In the genomic region with DNA sequence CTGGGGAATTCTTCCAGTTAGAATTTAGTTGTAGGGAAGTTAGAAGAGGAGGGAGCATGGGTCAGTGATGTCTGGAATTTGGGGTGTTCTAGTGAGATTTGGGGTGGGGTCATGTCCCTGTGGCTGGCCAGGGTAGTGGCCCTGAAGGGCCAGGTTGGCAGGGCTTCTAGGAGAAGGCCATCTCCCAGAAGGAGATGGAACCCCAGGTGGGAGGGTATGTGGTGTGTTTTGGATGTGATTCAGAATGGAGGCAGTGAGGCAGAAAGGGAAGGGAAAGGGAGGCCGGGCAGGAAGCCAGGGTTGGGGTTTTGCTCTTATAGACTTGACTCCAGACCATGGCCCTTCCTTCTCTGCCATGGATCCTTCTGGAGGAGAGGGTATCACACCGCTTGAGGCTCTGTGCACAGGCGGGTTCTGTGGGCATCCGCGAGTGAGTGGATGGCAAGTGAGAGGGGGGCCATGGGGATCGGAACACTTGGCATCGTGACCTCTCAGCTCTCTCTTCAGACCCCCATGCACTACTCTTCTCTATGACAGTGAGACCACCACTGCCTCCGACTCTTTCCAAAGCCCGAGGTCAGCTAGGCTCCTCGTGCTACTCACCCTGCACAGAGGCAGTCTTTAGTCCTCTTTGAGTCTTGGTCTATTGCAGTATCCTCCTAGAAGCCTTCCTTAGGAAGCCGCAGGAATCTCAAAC, we compare ENCODE assay signal across 24 cellular contexts. TPM values are rescaled to one million over a fixed set of nuclear protein-coding genes. Genes with fewer than 3 reads are reported as not detected.
DNase-seq lines count a peak whose midpoint lies in the region; ATAC-seq and TF ChIP-seq lines count a peak whose summit lies in the region.
"Had no signal": no experiment of that assay in that cellular context is flagged by ENCODE, and none has a peak within 500 bp of the region (broad histone marks: within the 10 kb centered on the region; RNA-seq: fewer than 3 reads in every experiment).

No MANE protein-coding gene starts in this region.

- H3K9me3 Mint-ChIP-seq in endothelial cell (ENCODE audit: unreplicated experiment) (no peaks in the 10 kb centered on the region), CD14-positive monocyte (no peaks in the 10 kb centered on the region)
- H3K9me3 Mint-ChIP-seq: activated naive CD8-positive, alpha-beta T cell treated with anti-CD3 and anti-CD28 coated beads for 36 hours; effector memory CD8-positive, alpha-beta T cell; nephron progenitor cell had no signal

- no peaks in the 10 kb centered on the region for H3K36me3 Mint-ChIP-seq in endothelial cell (ENCODE audit: low read depth, unreplicated experiment)
- H3K36me3 Mint-ChIP-seq in CD14-positive monocyte = no peaks in the 10 kb centered on the region
- H3K36me3 Mint-ChIP-seq: activated CD8-positive, alpha-beta memory T cell treated with anti-CD3 and anti-CD28 coated beads, Interleukin-2, amount 10 ng/mL, durations not matched to agents 7 days and 5 days; activated naive CD8-positive, alpha-beta T cell treated with anti-CD3 and anti-CD28 coated beads for 36 hours had no signal

- H3K27ac Mint-ChIP-seq in endothelial cell (ENCODE audit: unreplicated experiment) (no peak overlapping the region), CD14-positive monocyte (peak overlapping the region in 1 of 7 donors; percentile 32)
- H3K27ac Mint-ChIP-seq: activated CD8-positive, alpha-beta memory T cell treated with anti-CD3 and anti-CD28 coated beads, Interleukin-2, amount 10 ng/mL, durations not matched to agents 7 days and 5 days; activated naive CD8-positive, alpha-beta T cell treated with anti-CD3 and anti-CD28 coated beads for 36 hours; effector memory CD8-positive, alpha-beta T cell had no signal

- peak; percentile 29 for DNase-seq in NCI-H345 (lab: John Stamatoyannopoulos, UW)
- DNase-seq in NCI-H345 treated with DMSO at 0.1 percent for 48 hours (lab: John Stamatoyannopoulos, UW; ENCODE audit: unreplicated experiment) = no peak
- DNase-seq in LNCaP clone FGC (ENCODE audit: low read depth) = no peak
- no peak for DNase-seq in endothelial cell (ENCODE audit: low spot score)
- no peak for DNase-seq in substantia nigra (lab: John Stamatoyannopoulos, UW)
- no peak for DNase-seq in HuH-7 (ENCODE audit: low spot score)
- DNase-seq in CD14-positive monocyte (ENCODE audit: low spot score) = no peak
- DNase-seq: activated CD4-positive, alpha-beta T cell treated with anti-CD3 and anti-CD28 coated beads for 48 hours; activated CD8-positive, alpha-beta memory T cell treated with anti-CD3 and anti-CD28 coated beads, Interleukin-2, amount 10 ng/mL, durations not matched to agents 7 days and 5 days; activated naive CD8-positive, alpha-beta T cell treated with anti-CD3 and anti-CD28 coated beads for 36 hours; BE2C; effector memory CD8-positive, alpha-beta T cell; GF-D8; glutamatergic neuron; GOT3; KG1; nephron progenitor cell; PC-3; SIG-M5; small intestine; stimulated activated naive CD4-positive, alpha-beta T cell treated with Interleukin-2 at 50 U/mL for 16 hours had no signal

- TF ChIP-seq CTCF in LNCaP clone FGC (IDR thresholded peaks at IDR 0.05; ENCODE audit: control insufficient read depth, extremely low read depth, insufficient read depth) (no peak), endothelial cell (IDR thresholded peaks at IDR 0.05; ENCODE audit: unreplicated experiment) (no peak), CD14-positive monocyte (IDR thresholded peaks at IDR 0.05) (no peak)

- intact Hi-C loops in CD14-positive monocyte (cut with micrococcal nuclease) = no loop called here

- peak overlapping the region; percentile 38 for H3K4me3 ChIP-seq in LNCaP clone FGC (ENCODE audit: low read depth, low read length)
- H3K4me3 ChIP-seq: A549, GM12878 had no signal

- peak overlapping the region; percentile 51 for H3K27ac ChIP-seq in substantia nigra (ENCODE audit: low read depth, low read length, poor library complexity, severe bottlenecking)

- no peak for ATAC-seq in GM19023 (IDR thresholded peaks at IDR 0.05; ENCODE audit: unreplicated experiment)
- ATAC-seq: activated CD8-positive, alpha-beta memory T cell treated with anti-CD3 and anti-CD28 coated beads, Interleukin-2, amount 10 ng/mL, durations not matched to agents 7 days and 5 days; effector memory CD8-positive, alpha-beta T cell; PC-3 had no signal

- peaks cover 27% of the 10 kb centered on the region for H3K4me1 Mint-ChIP-seq in endothelial cell (ENCODE audit: unreplicated experiment)
- no peaks in the 10 kb centered on the region for H3K4me1 Mint-ChIP-seq in CD14-positive monocyte
- H3K4me1 Mint-ChIP-seq: activated CD8-positive, alpha-beta memory T cell treated with anti-CD3 and anti-CD28 coated beads, Interleukin-2, amount 10 ng/mL, durations not matched to agents 7 days and 5 days; activated naive CD8-positive, alpha-beta T cell treated with anti-CD3 and anti-CD28 coated beads for 36 hours had no signal

- H3K4me3 Mint-ChIP-seq in endothelial cell (ENCODE audit: unreplicated experiment) (peak overlapping the region; percentile 10), CD14-positive monocyte (no peak overlapping the region)
- H3K4me3 Mint-ChIP-seq: activated CD8-positive, alpha-beta memory T cell treated with anti-CD3 and anti-CD28 coated beads, Interleukin-2, amount 10 ng/mL, durations not matched to agents 7 days and 5 days; activated naive CD8-positive, alpha-beta T cell treated with anti-CD3 and anti-CD28 coated beads for 36 hours; effector memory CD8-positive, alpha-beta T cell had no signal

- peaks cover 10% of the 10 kb centered on the region for H3K27me3 Mint-ChIP-seq in endothelial cell (ENCODE audit: unreplicated experiment)
- H3K27me3 Mint-ChIP-seq in CD14-positive monocyte (ENCODE audit: low read depth in 3 of 3) = peaks cover 16 to 47% (median 31%) of the 10 kb centered on the region in 3 donors

RNA-seq across cellular contexts. Expression of gene GREB1, which starts 7.3 kb away (rescaled TPM):
- 35.9 TPM for total RNA-seq in endothelial cell (ENCODE audit: unreplicated experiment)
- not detected for polyA plus RNA-seq in CD14-positive monocyte
